24 cellular contexts compared by ENCODE assay signal in genomic region chr13:38590796-38591507, GRCh38.
A peak's percentile ranks its signal among the peaks of the same experiment; 100 is the strongest.
DNase-seq lines count a peak whose midpoint lies in the region; ATAC-seq and TF ChIP-seq lines count a peak whose summit lies in the region.
"Had no signal": no experiment of that assay in that cellular context is flagged by ENCODE, and none has a peak within 500 bp of the region (broad histone marks: within the 10 kb centered on the region; RNA-seq: fewer than 3 reads in every experiment).

No MANE protein-coding gene starts in this region.

- H3K36me3 ChIP-seq in right atrium auricular region = no peaks in the 10 kb centered on the region
- H3K36me3 ChIP-seq in thyroid gland = no peaks in the 10 kb centered on the region
- H3K36me3 ChIP-seq: BLaER1, esophagus squamous epithelium, spleen had no signal

- 27 to 34% methylated on average over 6 of the region's 6 CpGs for WGBS in thyroid gland, 2 donors

- H3K27ac ChIP-seq in right atrium auricular region = no peak overlapping the region
- H3K27ac ChIP-seq in thyroid gland = peak overlapping the region in 2 of 3 donors; percentile 20 to 57
- H3K27ac ChIP-seq: BLaER1, esophagus squamous epithelium, HL-60, spleen had no signal

- DNase-seq in Right ventricle myocardium inferior (ENCODE audit: missing footprints) (no peak), right atrium auricular region (ENCODE audit: low spot score) (no peak), NCI-H2029 (lab: John Stamatoyannopoulos, UW) (peak; percentile 89), NCI-H774 (lab: John Stamatoyannopoulos, UW) (peak; percentile 12), thyroid gland (peak; percentile 47 to 59), SIG-M5 (lab: John Stamatoyannopoulos, UW) (no peak), KG1 (lab: John Stamatoyannopoulos, UW) (no peak)
- DNase-seq: activated CD4-positive, alpha-beta memory T cell treated with anti-CD3 and anti-CD28 coated beads for 36 hours; activated T-cell treated with anti-CD3 and anti-CD28 coated beads for 4 hours; amygdala; DMS 273 treated with DMSO at 0.1 percent for 48 hours; effector memory CD4-positive, alpha-beta T cell; esophagus squamous epithelium; left cardiac atrium; mucosa of descending colon; NCI-H446 treated with DMSO at 0.1 percent for 48 hours; spleen; substantia nigra; T-helper 2 cell had no signal

- H3K4me3 ChIP-seq in right atrium auricular region (no peak overlapping the region), thyroid gland (replicated peaks in 1 of 3) (no peak overlapping the region)
- H3K4me3 ChIP-seq: BLaER1, esophagus squamous epithelium, mucosa of descending colon, spleen had no signal

- H3K27me3 ChIP-seq in right atrium auricular region = no peaks in the 10 kb centered on the region
- no peaks in the 10 kb centered on the region for H3K27me3 ChIP-seq in thyroid gland
- H3K27me3 ChIP-seq: BLaER1, esophagus squamous epithelium, spleen had no signal

- intact Hi-C loops in Right ventricle myocardium inferior (cut with DNase I) = no loop called here
- intact Hi-C loops in thyroid gland (cut with DNase I) = no loop called here

- TF ChIP-seq POLR2A in thyroid gland (IDR thresholded peaks at IDR 0.05) = no peak

- H3K4me1 ChIP-seq in right atrium auricular region (no peaks in the 10 kb centered on the region), thyroid gland (no peaks in the 10 kb centered on the region)
- H3K4me1 ChIP-seq: BLaER1, esophagus squamous epithelium, spleen had no signal

- H3K9me3 ChIP-seq in right atrium auricular region (no peaks in the 10 kb centered on the region), thyroid gland (no peaks in the 10 kb centered on the region)
- H3K9me3 ChIP-seq: BLaER1, esophagus squamous epithelium, mucosa of descending colon, spleen had no signal

- ATAC-seq in Right ventricle myocardium inferior = peak; percentile 72
- ATAC-seq in GM19452 (IDR thresholded peaks at IDR 0.05; ENCODE audit: unreplicated experiment) = no peak
- ATAC-seq: HCT116, mucosa of descending colon, WTC11 had no signal

- no peak for TF ChIP-seq CTCF in right atrium auricular region (IDR thresholded peaks at IDR 0.05)
- TF ChIP-seq CTCF in thyroid gland (IDR thresholded peaks at IDR 0.05) = no peak

Comparison
In these comparisons a context has a peak if more than half of its experiments do, and no peak if none do; other contexts are left out.
1. DNase-seq: peak in NCI-H2029 (single experiment), NCI-H774 (single experiment) and thyroid gland (2 of 2); none in Right ventricle myocardium inferior (single experiment), right atrium auricular region (single experiment), SIG-M5 (single experiment) and KG1 (single experiment).
2. H3K27ac ChIP-seq: peak in thyroid gland (2 of 3); none in right atrium auricular region (0 of 2).